In genomic region chr5:58932057-58932594, GRCh38 we compare ENCODE assay signal across 12 cellular contexts.
DNase-seq lines count a peak whose midpoint lies in the region; TF ChIP-seq lines count a peak whose summit lies in the region.
"Had no signal": no experiment of that assay in that cellular context is flagged by ENCODE, and none has a peak within 500 bp of the region (broad histone marks: within the 10 kb centered on the region; RNA-seq: fewer than 3 reads in every experiment).

No MANE protein-coding gene starts in this region.

- TF ChIP-seq CTCF in type B pancreatic cell (conservative IDR thresholded peaks at IDR 0.05) = no peak
- no peak for TF ChIP-seq CTCF in uterus (IDR thresholded peaks at IDR 0.05)

- H3K4me1 Mint-ChIP-seq in type B pancreatic cell (ENCODE audit: unreplicated experiment) = peaks cover 29% of the 10 kb centered on the region

- H3K27ac ChIP-seq in uterus (no peak overlapping the region), caudate nucleus (ENCODE audit: low read depth, low read length) (no peak overlapping the region)

- H3K9me3 ChIP-seq in uterus = no peaks in the 10 kb centered on the region
- H3K9me3 ChIP-seq: HAP-1 had no signal

- H3K4me3 Mint-ChIP-seq in type B pancreatic cell = peak overlapping the region; percentile 73
- H3K4me3 Mint-ChIP-seq: CD14-positive monocyte; CD8-positive, alpha-beta T cell had no signal

- peaks cover 7% of the 10 kb centered on the region for H3K9me3 Mint-ChIP-seq in type B pancreatic cell

- peak overlapping the region; percentile 83 for H3K27ac Mint-ChIP-seq in type B pancreatic cell
- H3K27ac Mint-ChIP-seq: CD14-positive monocyte; CD8-positive, alpha-beta T cell had no signal

- peaks cover 3% of the 10 kb centered on the region for H3K27me3 Mint-ChIP-seq in type B pancreatic cell

- no peaks in the 10 kb centered on the region for H3K27me3 ChIP-seq in uterus

- no peaks in the 10 kb centered on the region for H3K36me3 Mint-ChIP-seq in type B pancreatic cell
- H3K36me3 Mint-ChIP-seq: CD14-positive monocyte; CD8-positive, alpha-beta T cell had no signal

- peak; percentile 34 for DNase-seq in DMS53 treated with DMSO at 0.1 percent for 48 hours (lab: John Stamatoyannopoulos, UW; ENCODE audit: unreplicated experiment)
- DNase-seq in NCI-H146 treated with DMSO at 0.1 percent for 48 hours (lab: John Stamatoyannopoulos, UW; ENCODE audit: unreplicated experiment) = peak; percentile 39
- DNase-seq in SHP77 (lab: John Stamatoyannopoulos, UW) = peak; percentile 52 to 62
- DNase-seq in type B pancreatic cell (ENCODE audit: extremely low spot score, unreplicated experiment) = no peak
- no peak for DNase-seq in uterus
- no peak for DNase-seq in NCI-H2227 treated with DMSO at 0.1 percent for 48 hours (lab: John Stamatoyannopoulos, UW)
- no peak for DNase-seq in caudate nucleus (lab: John Stamatoyannopoulos, UW)
- DNase-seq: CD8-positive, alpha-beta T cell; COR-L47; GOT3 had no signal

- intact Hi-C loops in uterus (cut with DNase I; ENCODE audit: low total_unique reads) = no loop called here

- H3K4me3 ChIP-seq in uterus = no peak overlapping the region
- H3K4me3 ChIP-seq: HAP-1 had no signal

- no peak for TF ChIP-seq POLR2A in uterus (IDR thresholded peaks at IDR 0.05)

- H3K36me3 ChIP-seq in uterus = no peaks in the 10 kb centered on the region
- H3K36me3 ChIP-seq: HAP-1 had no signal

- H3K4me1 ChIP-seq in uterus = no peaks in the 10 kb centered on the region

Comparison
In these comparisons a context has a peak if more than half of its experiments do, and no peak if none do; other contexts are left out.
1. DNase-seq: peak in DMS53 treated with DMSO at 0.1 percent for 48 hours (single experiment), NCI-H146 treated with DMSO at 0.1 percent for 48 hours (single experiment) and SHP77 (2 of 2); none in type B pancreatic cell (single experiment), uterus (0 of 2), NCI-H2227 treated with DMSO at 0.1 percent for 48 hours (single experiment) and caudate nucleus (0 of 61).